16 cellular contexts compared by ENCODE assay signal in the genomic region with DNA sequence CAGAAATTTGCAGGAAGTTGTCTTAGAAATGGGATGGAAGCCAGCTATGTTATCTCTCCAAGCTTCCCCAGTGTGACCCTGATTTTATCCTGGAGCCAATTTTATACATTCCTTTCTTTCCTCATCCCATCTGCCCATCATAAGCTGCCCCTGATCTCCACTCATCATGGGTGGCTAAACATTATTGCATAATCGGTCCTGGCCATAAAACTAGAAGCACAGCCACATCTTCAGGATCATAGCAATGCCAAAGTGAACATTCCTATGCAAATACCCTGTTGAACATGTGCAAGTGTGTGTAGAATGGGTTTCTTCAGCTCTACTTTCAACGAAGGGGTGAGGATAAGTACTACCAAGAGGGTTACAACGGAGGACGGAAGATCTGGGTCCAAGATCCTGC. TPM values are rescaled to one million over a fixed set of nuclear protein-coding genes. Genes with fewer than 3 reads are reported as not detected.
DNase-seq lines count a peak whose midpoint lies in the region; TF ChIP-seq lines count a peak whose summit lies in the region.
"Had no signal": no experiment of that assay in that cellular context is flagged by ENCODE, and none has a peak within 500 bp of the region (broad histone marks: within the 10 kb centered on the region; RNA-seq: fewer than 3 reads in every experiment).

No MANE protein-coding gene starts in this region.

- DNase-seq in G401 (ENCODE audit: low spot score) (peak; percentile 31), NCI-H1048 (lab: John Stamatoyannopoulos, UW) (peak; percentile 35), cerebellum (ENCODE audit: low spot score) (peak; percentile 6), renal cortical epithelial cell (ENCODE audit: low read depth) (peak; percentile 74), NCI-H146 treated with DMSO at 0.1 percent for 48 hours (lab: John Stamatoyannopoulos, UW; ENCODE audit: unreplicated experiment) (no peak), mesothelial cell of epicardium (ENCODE audit: low spot score in 2 of 2, unreplicated experiment in 2 of 2) (no peak), HK-2 (ENCODE audit: unreplicated experiment) (no peak)
- DNase-seq: Calu3; CD8-positive, alpha-beta T cell; DMS 273 treated with DMSO at 0.1 percent for 48 hours; DMS53; DND-41; GDM1; HCEC 1CT had no signal

- no peaks in the 10 kb centered on the region for H3K36me3 Mint-ChIP-seq in mesothelial cell of epicardium
- H3K36me3 Mint-ChIP-seq: CD8-positive, alpha-beta T cell had no signal

- peaks cover 54% of the 10 kb centered on the region for H3K27me3 Mint-ChIP-seq in mesothelial cell of epicardium (ENCODE audit: low read depth)

- no peak overlapping the region for H3K27ac Mint-ChIP-seq in mesothelial cell of epicardium
- H3K27ac Mint-ChIP-seq: B cell; CD8-positive, alpha-beta T cell; GM23338 had no signal

- TF ChIP-seq CTCF in mesothelial cell of epicardium (IDR thresholded peaks at IDR 0.05; ENCODE audit: unreplicated experiment) = no peak

- H3K4me3 Mint-ChIP-seq in mesothelial cell of epicardium = no peak overlapping the region
- H3K4me3 Mint-ChIP-seq: B cell; CD8-positive, alpha-beta T cell; GM23338 had no signal

- H3K4me1 Mint-ChIP-seq in mesothelial cell of epicardium = no peaks in the 10 kb centered on the region
- H3K4me1 Mint-ChIP-seq: B cell had no signal

- in situ Hi-C loops in G401 (cut with HindIII; ENCODE audit: low sequenced_read_pairs) = no loop called here

- H3K9me3 Mint-ChIP-seq in mesothelial cell of epicardium = peaks cover 5% of the 10 kb centered on the region
- H3K9me3 Mint-ChIP-seq: CD8-positive, alpha-beta T cell; GM23338 had no signal

RNA-seq across cellular contexts. Expression of a gene that starts 50.6 kb away (rescaled TPM):
- 24.5 and 35.5 TPM in 2 replicates for total RNA-seq in G401 (2014; rRNA removed; shearing (Covaris generic))
- 24.0 TPM for total RNA-seq in cerebellum
- total RNA-seq in renal cortical epithelial cell = 25.9 and 39.4 TPM in 2 replicates
- 22.4 to 23.6 TPM (median 23.0 TPM) in 3 replicates for total RNA-seq in mesothelial cell of epicardium

Comparison
In these comparisons a context has a peak if more than half of its experiments do, and no peak if none do; other contexts are left out.
1. DNase-seq: peak in G401 (single experiment), NCI-H1048 (single experiment), cerebellum (single experiment) and renal cortical epithelial cell (single experiment); none in NCI-H146 treated with DMSO at 0.1 percent for 48 hours (single experiment), mesothelial cell of epicardium (0 of 2) and HK-2 (single experiment).